Comparison of ENCODE assay signal across 1 cellular context in the genomic region with DNA sequence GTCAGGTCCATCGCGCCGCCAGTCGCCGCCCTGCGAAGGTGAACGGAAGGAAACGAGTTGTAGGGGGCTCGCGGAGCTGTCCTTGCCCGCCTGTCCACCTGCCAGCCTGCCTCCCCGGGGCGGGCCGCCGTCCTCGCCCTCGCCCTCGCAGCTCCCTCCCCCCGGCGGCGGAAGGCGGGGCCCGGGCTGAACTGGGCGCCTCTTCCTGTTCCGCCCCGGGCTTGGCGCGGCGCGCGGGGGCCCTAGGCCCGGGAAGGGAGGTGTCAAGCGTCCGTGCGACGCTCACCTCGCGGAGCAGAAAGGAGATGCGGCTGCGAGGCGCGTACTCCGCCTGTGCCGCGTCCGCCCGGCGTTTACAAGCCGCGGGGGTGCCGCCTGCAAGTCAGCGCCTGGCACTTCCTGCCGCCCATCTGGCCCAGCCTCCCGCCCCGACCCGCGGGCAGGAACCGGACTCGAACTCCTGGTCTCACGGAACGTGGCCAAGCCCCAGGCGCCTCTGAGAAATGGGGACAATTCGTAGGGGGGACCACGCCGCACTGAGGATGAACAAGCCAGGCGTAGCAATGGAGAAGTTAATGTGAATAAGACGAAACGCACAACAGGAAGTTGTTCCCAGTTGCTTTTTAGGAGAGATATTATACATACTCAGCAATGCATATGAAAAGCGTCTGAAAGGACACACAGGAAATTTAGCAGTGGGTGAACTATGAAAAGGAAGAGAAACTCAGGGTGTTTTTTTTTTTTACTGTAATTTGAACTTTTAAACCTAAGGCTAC.
TF ChIP-seq lines count a peak whose summit lies in the region.

TSS of gene CNPPD1 (minus strand) at position 108 of the 776 bp plus-strand sequence. CDS start at position 11, 97 bp downstream.

TF ChIP-seq in K562, 482 proteins besides CTCF, POLR2A, EP300 and RAD21 (continued from another document and continues in another):
- no peak for TF ChIP-seq JUNB (CRISPR knock-in tag; conservative IDR thresholded peaks at IDR 0.05)
- TF ChIP-seq RCOR1 (IDR thresholded peaks at IDR 0.05; ENCODE audit: borderline replicate concordance in 1 of 2, low read depth in 2 of 2, low read length in 2 of 2) = no peak
- TF ChIP-seq HDAC8 (tag; IDR thresholded peaks at IDR 0.05) = no peak
- TF ChIP-seq, protein P1, sequence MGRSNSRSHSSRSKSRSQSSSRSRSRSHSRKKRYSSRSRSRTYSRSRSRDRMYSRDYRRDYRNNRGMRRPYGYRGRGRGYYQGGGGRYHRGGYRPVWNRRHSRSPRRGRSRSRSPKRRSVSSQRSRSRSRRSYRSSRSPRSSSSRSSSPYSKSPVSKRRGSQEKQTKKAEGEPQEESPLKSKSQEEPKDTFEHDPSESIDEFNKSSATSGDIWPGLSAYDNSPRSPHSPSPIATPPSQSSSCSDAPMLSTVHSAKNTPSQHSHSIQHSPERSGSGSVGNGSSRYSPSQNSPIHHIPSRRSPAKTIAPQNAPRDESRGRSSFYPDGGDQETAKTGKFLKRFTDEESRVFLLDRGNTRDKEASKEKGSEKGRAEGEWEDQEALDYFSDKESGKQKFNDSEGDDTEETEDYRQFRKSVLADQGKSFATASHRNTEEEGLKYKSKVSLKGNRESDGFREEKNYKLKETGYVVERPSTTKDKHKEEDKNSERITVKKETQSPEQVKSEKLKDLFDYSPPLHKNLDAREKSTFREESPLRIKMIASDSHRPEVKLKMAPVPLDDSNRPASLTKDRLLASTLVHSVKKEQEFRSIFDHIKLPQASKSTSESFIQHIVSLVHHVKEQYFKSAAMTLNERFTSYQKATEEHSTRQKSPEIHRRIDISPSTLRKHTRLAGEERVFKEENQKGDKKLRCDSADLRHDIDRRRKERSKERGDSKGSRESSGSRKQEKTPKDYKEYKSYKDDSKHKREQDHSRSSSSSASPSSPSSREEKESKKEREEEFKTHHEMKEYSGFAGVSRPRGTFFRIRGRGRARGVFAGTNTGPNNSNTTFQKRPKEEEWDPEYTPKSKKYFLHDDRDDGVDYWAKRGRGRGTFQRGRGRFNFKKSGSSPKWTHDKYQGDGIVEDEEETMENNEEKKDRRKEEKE (IDR thresholded peaks at IDR 0.05; ENCODE audit: borderline replicate concordance in 1 of 2, control insufficient read depth in 1 of 2, low read depth in 2 of 2, low read length in 1 of 2) = no peak
- no peak for TF ChIP-seq KAT7 (CRISPR knock-in tag; IDR thresholded peaks at IDR 0.05; ENCODE audit: borderline replicate concordance)
- peak; percentile 30 for TF ChIP-seq HNRNPLL (IDR thresholded peaks at IDR 0.05; ENCODE audit: low read depth, low read length, poor library complexity, severe bottlenecking)
- no peak for TF ChIP-seq CGGBP1 (CRISPR knock-in tag; IDR thresholded peaks at IDR 0.05)
- no peak for TF ChIP-seq ZNF778 (CRISPR knock-in tag; IDR thresholded peaks at IDR 0.05)
- TF ChIP-seq MAFG (tag; conservative IDR thresholded peaks at IDR 0.05) = no peak
- no peak for TF ChIP-seq NFATC3 (IDR thresholded peaks at IDR 0.05)
- no peak for TF ChIP-seq ZNF764 (CRISPR knock-in tag; IDR thresholded peaks at IDR 0.05; ENCODE audit: low read depth)
- TF ChIP-seq RBM22 (IDR thresholded peaks at IDR 0.05; ENCODE audit: low read depth, low read length, poor library complexity, severe bottlenecking) = no peak
- TF ChIP-seq TBL1XR1 (IDR thresholded peaks at IDR 0.05; ENCODE audit: low read length in 2 of 2) = no peak
- TF ChIP-seq SFPQ (IDR thresholded peaks at IDR 0.05; ENCODE audit: low read depth, low read length) = no peak
- no peak for TF ChIP-seq MCM3 (IDR thresholded peaks at IDR 0.05)
- TF ChIP-seq, protein P2, sequence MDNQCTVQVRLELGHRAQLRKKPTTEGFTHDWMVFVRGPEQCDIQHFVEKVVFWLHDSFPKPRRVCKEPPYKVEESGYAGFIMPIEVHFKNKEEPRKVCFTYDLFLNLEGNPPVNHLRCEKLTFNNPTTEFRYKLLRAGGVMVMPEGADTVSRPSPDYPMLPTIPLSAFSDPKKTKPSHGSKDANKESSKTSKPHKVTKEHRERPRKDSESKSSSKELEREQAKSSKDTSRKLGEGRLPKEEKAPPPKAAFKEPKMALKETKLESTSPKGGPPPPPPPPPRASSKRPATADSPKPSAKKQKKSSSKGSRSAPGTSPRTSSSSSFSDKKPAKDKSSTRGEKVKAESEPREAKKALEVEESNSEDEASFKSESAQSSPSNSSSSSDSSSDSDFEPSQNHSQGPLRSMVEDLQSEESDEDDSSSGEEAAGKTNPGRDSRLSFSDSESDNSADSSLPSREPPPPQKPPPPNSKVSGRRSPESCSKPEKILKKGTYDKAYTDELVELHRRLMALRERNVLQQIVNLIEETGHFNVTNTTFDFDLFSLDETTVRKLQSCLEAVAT (IDR thresholded peaks at IDR 0.05) = no peak
- peak; percentile 32; the same call in 1 of the 2 replicates for TF ChIP-seq CREB1 (IDR thresholded peaks at IDR 0.05)
- TF ChIP-seq CREB1 (CRISPR knock-in tag; IDR thresholded peaks at IDR 0.05) = no peak
- TF ChIP-seq EHMT2 (IDR thresholded peaks at IDR 0.05) = no peak
- no peak for TF ChIP-seq NR4A1 (CRISPR knock-in tag; IDR thresholded peaks at IDR 0.05)
- peak; percentile 51; the same call in 1 of the 2 replicates for TF ChIP-seq NR4A1 (tag; IDR thresholded peaks at IDR 0.05)
- peak; percentile 57 for TF ChIP-seq POLR2B (IDR thresholded peaks at IDR 0.05; ENCODE audit: low read depth, partially characterized antibody)
- no peak for TF ChIP-seq NUFIP1 (IDR thresholded peaks at IDR 0.05; ENCODE audit: partially characterized antibody)
- no peak for TF ChIP-seq ELK1 (CRISPR knock-in tag; IDR thresholded peaks at IDR 0.05)
- TF ChIP-seq, protein P3, sequence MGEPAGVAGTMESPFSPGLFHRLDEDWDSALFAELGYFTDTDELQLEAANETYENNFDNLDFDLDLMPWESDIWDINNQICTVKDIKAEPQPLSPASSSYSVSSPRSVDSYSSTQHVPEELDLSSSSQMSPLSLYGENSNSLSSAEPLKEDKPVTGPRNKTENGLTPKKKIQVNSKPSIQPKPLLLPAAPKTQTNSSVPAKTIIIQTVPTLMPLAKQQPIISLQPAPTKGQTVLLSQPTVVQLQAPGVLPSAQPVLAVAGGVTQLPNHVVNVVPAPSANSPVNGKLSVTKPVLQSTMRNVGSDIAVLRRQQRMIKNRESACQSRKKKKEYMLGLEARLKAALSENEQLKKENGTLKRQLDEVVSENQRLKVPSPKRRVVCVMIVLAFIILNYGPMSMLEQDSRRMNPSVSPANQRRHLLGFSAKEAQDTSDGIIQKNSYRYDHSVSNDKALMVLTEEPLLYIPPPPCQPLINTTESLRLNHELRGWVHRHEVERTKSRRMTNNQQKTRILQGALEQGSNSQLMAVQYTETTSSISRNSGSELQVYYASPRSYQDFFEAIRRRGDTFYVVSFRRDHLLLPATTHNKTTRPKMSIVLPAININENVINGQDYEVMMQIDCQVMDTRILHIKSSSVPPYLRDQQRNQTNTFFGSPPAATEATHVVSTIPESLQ (CRISPR knock-in tag; IDR thresholded peaks at IDR 0.05) = no peak
- no peak for TF ChIP-seq POLR3G (IDR thresholded peaks at IDR 0.05; ENCODE audit: extremely low read depth, insufficient read length, insufficient replicate concordance)
- peak; percentile 71; the same call in 1 of the 2 replicates for TF ChIP-seq ARID4B (CRISPR knock-in tag; IDR thresholded peaks at IDR 0.05)
- TF ChIP-seq SIRT6 (IDR thresholded peaks at IDR 0.05; ENCODE audit: low read depth, low read length) = no peak
- no peak for TF ChIP-seq ZSCAN32 (CRISPR knock-in tag; IDR thresholded peaks at IDR 0.05)
- no peak for TF ChIP-seq HDAC6 (IDR thresholded peaks at IDR 0.05; ENCODE audit: low read depth, low read length)
- no peak for TF ChIP-seq FOXK2 (conservative IDR thresholded peaks at IDR 0.05 in 1 of 2, IDR thresholded peaks at IDR 0.05 in 1 of 2; ENCODE audit: low read depth in 2 of 2)
- peak; percentile 52; the same call in 1 of the 2 replicates for TF ChIP-seq MTA3 (IDR thresholded peaks at IDR 0.05; ENCODE audit: borderline replicate concordance)
- TF ChIP-seq, protein P4, sequence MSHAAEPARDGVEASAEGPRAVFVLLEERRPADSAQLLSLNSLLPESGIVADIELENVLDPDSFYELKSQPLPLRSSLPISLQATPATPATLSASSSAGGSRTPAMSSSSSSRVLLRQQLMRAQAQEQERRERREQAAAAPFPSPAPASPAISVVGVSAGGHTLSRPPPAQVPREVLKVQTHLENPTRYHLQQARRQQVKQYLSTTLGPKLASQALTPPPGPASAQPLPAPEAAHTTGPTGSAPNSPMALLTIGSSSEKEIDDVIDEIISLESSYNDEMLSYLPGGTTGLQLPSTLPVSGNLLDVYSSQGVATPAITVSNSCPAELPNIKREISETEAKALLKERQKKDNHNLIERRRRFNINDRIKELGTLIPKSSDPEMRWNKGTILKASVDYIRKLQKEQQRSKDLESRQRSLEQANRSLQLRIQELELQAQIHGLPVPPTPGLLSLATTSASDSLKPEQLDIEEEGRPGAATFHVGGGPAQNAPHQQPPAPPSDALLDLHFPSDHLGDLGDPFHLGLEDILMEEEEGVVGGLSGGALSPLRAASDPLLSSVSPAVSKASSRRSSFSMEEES (CRISPR knock-in tag; IDR thresholded peaks at IDR 0.05) = no peak
- TF ChIP-seq ZNF707 (CRISPR knock-in tag; conservative IDR thresholded peaks at IDR 0.05) = no peak
- TF ChIP-seq, protein P5, sequence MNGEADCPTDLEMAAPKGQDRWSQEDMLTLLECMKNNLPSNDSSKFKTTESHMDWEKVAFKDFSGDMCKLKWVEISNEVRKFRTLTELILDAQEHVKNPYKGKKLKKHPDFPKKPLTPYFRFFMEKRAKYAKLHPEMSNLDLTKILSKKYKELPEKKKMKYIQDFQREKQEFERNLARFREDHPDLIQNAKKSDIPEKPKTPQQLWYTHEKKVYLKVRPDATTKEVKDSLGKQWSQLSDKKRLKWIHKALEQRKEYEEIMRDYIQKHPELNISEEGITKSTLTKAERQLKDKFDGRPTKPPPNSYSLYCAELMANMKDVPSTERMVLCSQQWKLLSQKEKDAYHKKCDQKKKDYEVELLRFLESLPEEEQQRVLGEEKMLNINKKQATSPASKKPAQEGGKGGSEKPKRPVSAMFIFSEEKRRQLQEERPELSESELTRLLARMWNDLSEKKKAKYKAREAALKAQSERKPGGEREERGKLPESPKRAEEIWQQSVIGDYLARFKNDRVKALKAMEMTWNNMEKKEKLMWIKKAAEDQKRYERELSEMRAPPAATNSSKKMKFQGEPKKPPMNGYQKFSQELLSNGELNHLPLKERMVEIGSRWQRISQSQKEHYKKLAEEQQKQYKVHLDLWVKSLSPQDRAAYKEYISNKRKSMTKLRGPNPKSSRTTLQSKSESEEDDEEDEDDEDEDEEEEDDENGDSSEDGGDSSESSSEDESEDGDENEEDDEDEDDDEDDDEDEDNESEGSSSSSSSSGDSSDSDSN (IDR thresholded peaks at IDR 0.05; ENCODE audit: borderline replicate concordance in 1 of 2, low read depth in 2 of 2, low read length in 2 of 2) = peak; percentile 65 to 77; a peak in 2 of 4 replicates
